Comparison of ENCODE assay signal across 8 cellular contexts in the genomic region with DNA sequence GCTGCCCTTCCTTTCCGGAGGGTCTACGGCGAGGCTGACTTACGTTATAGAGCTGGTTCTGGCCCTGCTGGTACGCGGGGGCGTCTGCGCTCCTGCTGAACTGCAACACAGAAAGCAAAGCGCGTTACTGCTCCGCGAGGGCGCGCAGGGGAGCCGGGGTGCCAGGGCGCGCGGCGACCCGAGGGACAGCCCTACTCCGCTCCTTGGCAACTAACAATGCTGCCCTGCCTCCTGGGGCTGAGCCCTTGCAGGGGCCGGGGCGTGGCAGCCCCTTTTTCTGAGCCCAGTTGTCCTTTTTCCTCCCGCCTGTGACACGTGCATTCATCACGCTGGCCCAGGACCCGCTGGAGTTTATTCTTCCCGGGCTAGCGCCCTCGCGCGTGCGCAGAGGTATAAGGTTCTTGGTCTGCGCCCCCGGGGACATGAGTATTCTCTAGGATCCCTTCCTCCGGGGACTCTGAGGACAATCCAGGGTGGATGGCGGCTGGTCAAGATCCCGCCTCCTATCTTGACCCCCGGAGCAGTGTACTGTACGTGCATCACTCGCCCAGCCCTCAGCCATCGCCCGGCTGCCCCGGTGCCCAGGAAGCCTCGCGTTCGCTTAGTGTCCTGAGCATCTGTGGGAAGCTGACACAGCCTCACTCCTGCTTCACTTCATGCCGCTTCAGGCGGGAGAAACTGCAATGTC.
A peak's percentile ranks its signal among the peaks of the same experiment; 100 is the strongest.
DNase-seq lines count a peak whose midpoint lies in the region; ATAC-seq and TF ChIP-seq lines count a peak whose summit lies in the region.

No MANE protein-coding gene starts in this region.

- intact Hi-C loops in Right ventricle myocardium superior (cut with DNase I): no loop called here

- TF ChIP-seq CTCF in MM.1S (IDR thresholded peaks at IDR 0.05; ENCODE audit: low read length) (peak; percentile 33), omental fat pad (IDR thresholded peaks at IDR 0.05) (no peak)

- H3K9me2 ChIP-seq in MM.1S (replicated peaks; ENCODE audit: insufficient read depth, low read length): no peaks in the 10 kb centered on the region

- no peak overlapping the region for H3K27ac ChIP-seq in MM.1S (ENCODE audit: low read length)

- peaks cover 90% of the 10 kb centered on the region for H3K4me1 Mint-ChIP-seq in activated CD4-positive, alpha-beta T cell treated with anti-CD3 and anti-CD28 coated beads, Interleukin-2, amount 10 ng/mL, durations not matched to agents 7 days and 5 days
- peaks cover 36% of the 10 kb centered on the region for H3K4me1 Mint-ChIP-seq in activated T-helper 17 cell treated with anti-CD3 and anti-CD28 coated beads, Interleukin-2, amount 50 U/mL, for 72 hours

- H3K4me3 Mint-ChIP-seq in activated CD4-positive, alpha-beta T cell treated with anti-CD3 and anti-CD28 coated beads, Interleukin-2, amount 10 ng/mL, durations not matched to agents 7 days and 5 days: no peak overlapping the region
- H3K4me3 Mint-ChIP-seq in activated T-helper 17 cell treated with anti-CD3 and anti-CD28 coated beads, Interleukin-2, amount 50 U/mL, for 72 hours: peak overlapping the region; percentile 12

- no peak for ATAC-seq in activated T-helper 17 cell treated with anti-CD3 and anti-CD28 coated beads, Interleukin-2, amount 50 U/mL, for 72 hours (replicated peaks)
- peak; percentile 42 for ATAC-seq in Right ventricle myocardium superior (ENCODE audit: poor library complexity)
- ATAC-seq in omental fat pad (ENCODE audit: low FRiP score): peak; percentile 33
- ATAC-seq in GM21360 (IDR thresholded peaks at IDR 0.05; ENCODE audit: unreplicated experiment): no peak
- no peak for ATAC-seq in GM21526 (IDR thresholded peaks at IDR 0.05; ENCODE audit: low FRiP score, unreplicated experiment)

- CTCF ChIA-PET in activated CD4-positive, alpha-beta T cell treated with anti-CD3 and anti-CD28 coated beads, Interleukin-2, amount 10 ng/mL, durations not matched to agents 7 days and 5 days (lab: Charles Lee): interaction anchor here (2.0 kb wide), 1 partner anchor 8 kb away, joined by 12 read pairs; no protein-coding TSS in a partner anchor

- no peaks in the 10 kb centered on the region for H3K9me3 Mint-ChIP-seq in activated CD4-positive, alpha-beta T cell treated with anti-CD3 and anti-CD28 coated beads, Interleukin-2, amount 10 ng/mL, durations not matched to agents 7 days and 5 days
- H3K9me3 Mint-ChIP-seq in activated T-helper 17 cell treated with anti-CD3 and anti-CD28 coated beads, Interleukin-2, amount 50 U/mL, for 72 hours: no peaks in the 10 kb centered on the region

- H3K9ac ChIP-seq in MM.1S (ENCODE audit: low read length): peak overlapping the region; percentile 7; the same call in 1 of the 2 replicates

- H3K27ac Mint-ChIP-seq in activated CD4-positive, alpha-beta T cell treated with anti-CD3 and anti-CD28 coated beads, Interleukin-2, amount 10 ng/mL, durations not matched to agents 7 days and 5 days: peak overlapping the region; percentile 81
- H3K27ac Mint-ChIP-seq in activated T-helper 17 cell treated with anti-CD3 and anti-CD28 coated beads, Interleukin-2, amount 50 U/mL, for 72 hours: peak overlapping the region; percentile 79

- peak overlapping the region; percentile 81 for H2AFZ ChIP-seq in MM.1S (ENCODE audit: low read length)

- H3K36me3 Mint-ChIP-seq in activated CD4-positive, alpha-beta T cell treated with anti-CD3 and anti-CD28 coated beads, Interleukin-2, amount 10 ng/mL, durations not matched to agents 7 days and 5 days (ENCODE audit: low read depth): peaks cover 80% of the 10 kb centered on the region
- peaks cover 96% of the 10 kb centered on the region for H3K36me3 Mint-ChIP-seq in activated T-helper 17 cell treated with anti-CD3 and anti-CD28 coated beads, Interleukin-2, amount 50 U/mL, for 72 hours (ENCODE audit: low read depth)

- no peaks in the 10 kb centered on the region for H4K20me1 ChIP-seq in MM.1S (ENCODE audit: insufficient read depth, low read length)

- H3K4me1 ChIP-seq in MM.1S (ENCODE audit: low read length): peaks cover 3% of the 10 kb centered on the region; the same call in 1 of the 2 replicates

- H3K4me3 ChIP-seq in MM.1S (ENCODE audit: low read length): peak overlapping the region; percentile 49

- H3K79me2 ChIP-seq in MM.1S (ENCODE audit: low read length): no peaks in the 10 kb centered on the region

- H3K4me2 ChIP-seq in MM.1S (ENCODE audit: low read depth, low read length): peak overlapping the region; percentile 79

- H3K36me3 ChIP-seq in MM.1S (replicated peaks; ENCODE audit: insufficient read depth, low read length): no peaks in the 10 kb centered on the region

- no peaks in the 10 kb centered on the region for H3K27me3 Mint-ChIP-seq in activated CD4-positive, alpha-beta T cell treated with anti-CD3 and anti-CD28 coated beads, Interleukin-2, amount 10 ng/mL, durations not matched to agents 7 days and 5 days
- no peaks in the 10 kb centered on the region for H3K27me3 Mint-ChIP-seq in activated T-helper 17 cell treated with anti-CD3 and anti-CD28 coated beads, Interleukin-2, amount 50 U/mL, for 72 hours

- H3F3A ChIP-seq in MM.1S (ENCODE audit: insufficient read depth, low read length): no peaks in the 10 kb centered on the region

- POLR2A ChIA-PET in activated CD4-positive, alpha-beta T cell treated with anti-CD3 and anti-CD28 coated beads, Interleukin-2, amount 10 ng/mL, durations not matched to agents 7 days and 5 days (lab: Charles Lee): no interaction called here

- DNase-seq in activated CD4-positive, alpha-beta T cell treated with anti-CD3 and anti-CD28 coated beads, Interleukin-2, amount 10 ng/mL, durations not matched to agents 7 days and 5 days: no peak
- DNase-seq in activated CD4-positive, alpha-beta T cell treated with anti-CD3 and anti-CD28 coated beads for 4 hours: no peak
- DNase-seq in MM.1S (peak; percentile 61), Right ventricle myocardium superior (peak; percentile 51), omental fat pad (ENCODE audit: low spot score) (no peak)

- H3K27me3 ChIP-seq in MM.1S (replicated peaks; ENCODE audit: insufficient read depth, low read length): 0 out of 2 replicates have a peak, but pooled peaks cover 3% of the 10 kb centered on the region

- H3K9me3 ChIP-seq in MM.1S (replicated peaks; ENCODE audit: insufficient read depth, low read length): no peaks in the 10 kb centered on the region

Comparison
In these comparisons a context has a peak if more than half of its experiments do, and no peak if none do; other contexts are left out.
1. DNase-seq: peak in MM.1S (single experiment) and Right ventricle myocardium superior (single experiment); none in activated CD4-positive, alpha-beta T cell treated with anti-CD3 and anti-CD28 coated beads, Interleukin-2, amount 10 ng/mL, durations not matched to agents 7 days and 5 days (single experiment), activated CD4-positive, alpha-beta T cell treated with anti-CD3 and anti-CD28 coated beads for 4 hours (0 of 2) and omental fat pad (single experiment).
2. ATAC-seq: peak in Right ventricle myocardium superior (single experiment) and omental fat pad (single experiment); none in activated T-helper 17 cell treated with anti-CD3 and anti-CD28 coated beads, Interleukin-2, amount 50 U/mL, for 72 hours (single experiment), GM21360 (single experiment) and GM21526 (single experiment).